24 cellular contexts compared by ENCODE assay signal in genomic region chr3:67228136-67228535, GRCh38.
"Had no signal": no experiment of that assay in that cellular context is flagged by ENCODE, and none has a peak within 500 bp of the region (broad histone marks: within the 10 kb centered on the region; RNA-seq: fewer than 3 reads in every experiment).

No MANE protein-coding gene starts in this region.

- DNase-seq: activated B cell treated with CpG ODN at 0.5 μM for 24 hours; activated CD4-positive, alpha-beta T cell treated with anti-CD3 and anti-CD28 coated beads for 48 hours; activated CD4-positive, alpha-beta T cell treated with anti-CD3 and anti-CD28 coated beads, Interleukin-2, amount 50 U/mL, for 1 hour; activated CD4-positive, alpha-beta T cell treated with anti-CD3 and anti-CD28 coated beads, Interleukin-2, amount 50 U/mL, for 48 hours; activated CD8-positive, alpha-beta memory T cell treated with anti-CD3 and anti-CD28 coated beads for 24 hours; activated CD8-positive, alpha-beta T cell treated with anti-CD3 and anti-CD28 coated beads for 36 hours; activated effector memory CD4-positive, alpha-beta T cell treated with Interleukin-2 at 50 U/mL for 16 hours; activated gamma-delta T cell treated with Interleukin-2 at 50 U/mL for 16 hours; activated naive CD4-positive, alpha-beta T cell treated with anti-CD3 and anti-CD28 coated beads, Interleukin-2, amount 50 U/mL, for 16 hours; activated naive CD4-positive, alpha-beta T cell treated with Interleukin-2 at 50 U/mL for 16 hours; activated T-cell treated with anti-CD3 and anti-CD28 coated beads, Interleukin-2, amount 50 U/mL, for 4 hours; amniotic stem cell; anterior cingulate cortex; brain microvascular endothelial cell; dorsolateral prefrontal cortex; effector memory CD4-positive, alpha-beta T cell; endodermal cell; foreskin keratinocyte; gastrocnemius medialis; glutamatergic neuron; heart left ventricle; T1000; WERI-Rb-1 had no signal

- H3K4me3 ChIP-seq: coronary artery, dorsolateral prefrontal cortex, gastrocnemius medialis, heart left ventricle had no signal

- H3K36me3 ChIP-seq: brain microvascular endothelial cell, gastrocnemius medialis, heart left ventricle, WERI-Rb-1 had no signal

- H3K4me1 ChIP-seq: foreskin keratinocyte, gastrocnemius medialis, heart left ventricle had no signal

- H3K27me3 ChIP-seq: brain microvascular endothelial cell, dorsolateral prefrontal cortex, foreskin keratinocyte, gastrocnemius medialis, heart left ventricle had no signal

- H3K9me3 ChIP-seq: gastrocnemius medialis, heart left ventricle had no signal

- H3K27ac ChIP-seq: brain microvascular endothelial cell, coronary artery, dorsolateral prefrontal cortex, foreskin keratinocyte, gastrocnemius medialis, heart left ventricle, WERI-Rb-1 had no signal
